In genomic region chr1:88683848-88684481, GRCh38 we compare ENCODE assay signal across 1 cellular context.
TF ChIP-seq lines count a peak whose summit lies in the region.

Gene PKN2 (plus strand): TSS chr1:88684273. CDS start chr1:88684581, 308 bp downstream.

TF ChIP-seq in IMR-90, 13 proteins besides CTCF, POLR2A, EP300 and RAD21 (continued from another document):
- TF ChIP-seq, protein P1, sequence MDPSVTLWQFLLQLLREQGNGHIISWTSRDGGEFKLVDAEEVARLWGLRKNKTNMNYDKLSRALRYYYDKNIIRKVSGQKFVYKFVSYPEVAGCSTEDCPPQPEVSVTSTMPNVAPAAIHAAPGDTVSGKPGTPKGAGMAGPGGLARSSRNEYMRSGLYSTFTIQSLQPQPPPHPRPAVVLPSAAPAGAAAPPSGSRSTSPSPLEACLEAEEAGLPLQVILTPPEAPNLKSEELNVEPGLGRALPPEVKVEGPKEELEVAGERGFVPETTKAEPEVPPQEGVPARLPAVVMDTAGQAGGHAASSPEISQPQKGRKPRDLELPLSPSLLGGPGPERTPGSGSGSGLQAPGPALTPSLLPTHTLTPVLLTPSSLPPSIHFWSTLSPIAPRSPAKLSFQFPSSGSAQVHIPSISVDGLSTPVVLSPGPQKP (IDR thresholded peaks at IDR 0.05; ENCODE audit: borderline replicate concordance, low read depth, low read length) = no peak
- TF ChIP-seq RFX5 (IDR thresholded peaks at IDR 0.05; ENCODE audit: low read depth, low read length) (no peak), FOS (IDR thresholded peaks at IDR 0.05; ENCODE audit: low read depth, low read length) (no peak), RCOR1 (IDR thresholded peaks at IDR 0.05; ENCODE audit: insufficient replicate concordance, low read length) (no peak)
